Comparison of ENCODE assay signal across 20 cellular contexts in genomic region chr3:50737511-50738251, GRCh38.
"Had no signal": no experiment of that assay in that cellular context is flagged by ENCODE, and none has a peak within 500 bp of the region (broad histone marks: within the 10 kb centered on the region; RNA-seq: fewer than 3 reads in every experiment).

No MANE protein-coding gene starts in this region.

- ATAC-seq: activated CD8-positive, alpha-beta T cell treated with anti-CD3 and anti-CD28 coated beads for 36 hours; body of pancreas; gastrocnemius medialis; heart left ventricle; left ventricle myocardium superior; mucosa of descending colon; pancreas; stimulated activated naive B cell treated with anti-CD40 and anti-IgM and Interleukin-4, amounts not matched to agents 10 μg/mL and 1 μg/mL and 100 μg/mL, for 72 hours had no signal

- H3K27me3 Mint-ChIP-seq: activated CD8-positive, alpha-beta T cell treated with anti-CD3 and anti-CD28 coated beads for 36 hours; memory B cell had no signal

- H3K27ac Mint-ChIP-seq: activated CD8-positive, alpha-beta T cell treated with anti-CD3 and anti-CD28 coated beads for 36 hours; activated T-helper 2 cell treated with anti-CD3 and anti-CD28 coated beads, Interferon-gamma antibody, Interleukin-2, Interleukin-4, amounts not matched to agents 10 μg/mL and 5 μg/mL and 100 μg/mL, durations not matched to agents 14 hours and 24 hours and 36 hours; memory B cell; naive B cell; stimulated activated naive B cell treated with anti-CD40 and anti-IgM and Interleukin-4, amounts not matched to agents 10 μg/mL and 1 μg/mL and 100 μg/mL, for 72 hours; T-helper 2 cell treated with Interferon-gamma antibody and Interleukin-4, amounts not matched to agents 5 μg/mL and 100 μg/mL, for 36 hours had no signal

- H3K4me3 Mint-ChIP-seq: activated CD8-positive, alpha-beta T cell treated with anti-CD3 and anti-CD28 coated beads for 36 hours; memory B cell; naive B cell; stimulated activated naive B cell treated with anti-CD40 and anti-IgM and Interleukin-4, amounts not matched to agents 10 μg/mL and 1 μg/mL and 100 μg/mL, for 72 hours; T-helper 2 cell treated with Interferon-gamma antibody and Interleukin-4, amounts not matched to agents 5 μg/mL and 100 μg/mL, for 36 hours had no signal

- H3K4me1 Mint-ChIP-seq: memory B cell; naive B cell; stimulated activated naive B cell treated with anti-CD40 and anti-IgM and Interleukin-4, amounts not matched to agents 10 μg/mL and 1 μg/mL and 100 μg/mL, for 72 hours had no signal

- H3K27ac ChIP-seq: body of pancreas, gastrocnemius medialis, heart left ventricle, neutrophil, pancreas, spleen, thyroid gland had no signal

- DNase-seq: activated CD4-positive, alpha-beta T cell treated with anti-CD3 and anti-CD28 coated beads for 48 hours; activated CD4-positive, CD25-positive, alpha-beta regulatory T cell; activated CD8-positive, alpha-beta T cell treated with anti-CD3 and anti-CD28 coated beads for 36 hours; activated naive CD4-positive, alpha-beta T cell treated with Interleukin-2 at 50 U/mL for 16 hours; activated T-cell treated with anti-CD3 and anti-CD28 coated beads, Interleukin-2, amount 50 U/mL, for 1 hour; body of pancreas; gastrocnemius medialis; heart left ventricle; kidney glomerular epithelial cell; left ventricle myocardium superior; mucosa of descending colon; naive B cell; pancreas; spleen; stimulated activated naive B cell treated with anti-CD40 and anti-IgM and Interleukin-4, amounts not matched to agents 10 μg/mL and 1 μg/mL and 100 μg/mL, for 72 hours had no signal
